1 cellular context compared by ENCODE assay signal in genomic region chr16:17162560-17162959, GRCh38.
TF ChIP-seq lines count a peak whose summit lies in the region.

No MANE protein-coding gene starts in this region.

TF ChIP-seq in GM23338, 12 proteins besides CTCF, POLR2A, EP300 and RAD21:
- TF ChIP-seq ZNF462 (CRISPR knock-in tag; IDR thresholded peaks at IDR 0.05) (no peak), ETS1 (IDR thresholded peaks at IDR 0.05) (no peak), STAT1 (IDR thresholded peaks at IDR 0.05; ENCODE audit: unreplicated experiment) (no peak), REST (IDR thresholded peaks at IDR 0.05; ENCODE audit: unreplicated experiment) (no peak), ZNF114 (CRISPR knock-in tag; IDR thresholded peaks at IDR 0.05) (no peak), CREB1 (CRISPR knock-in tag; IDR thresholded peaks at IDR 0.05; ENCODE audit: low read depth) (no peak), EZH2phosphoT487 (IDR thresholded peaks at IDR 0.05; ENCODE audit: unreplicated experiment) (no peak), EZH2 (IDR thresholded peaks at IDR 0.05; ENCODE audit: low read depth, unreplicated experiment) (no peak), NANOG (IDR thresholded peaks at IDR 0.05; ENCODE audit: borderline replicate concordance) (no peak), ZNF331 (CRISPR knock-in tag; IDR thresholded peaks at IDR 0.05; ENCODE audit: low read depth) (no peak), JUNB (IDR thresholded peaks at IDR 0.05; ENCODE audit: unreplicated experiment) (no peak), POLR2AphosphoS5 (IDR thresholded peaks at IDR 0.05; ENCODE audit: low read depth) (no peak)
